Comparison of ENCODE assay signal across 12 cellular contexts in genomic region chr9:69157751-69158466, GRCh38. TPM values are rescaled to one million over a fixed set of nuclear protein-coding genes. Genes with fewer than 3 reads are reported as not detected.
DNase-seq lines count a peak whose midpoint lies in the region; ATAC-seq and TF ChIP-seq lines count a peak whose summit lies in the region.
"Had no signal": no experiment of that assay in that cellular context is flagged by ENCODE, and none has a peak within 500 bp of the region (broad histone marks: within the 10 kb centered on the region; RNA-seq: fewer than 3 reads in every experiment).

No MANE protein-coding gene starts in this region.

- no peaks in the 10 kb centered on the region for H3K27me3 ChIP-seq in MG63
- no peaks in the 10 kb centered on the region for H3K27me3 ChIP-seq in trophoblast cell (ENCODE audit: insufficient read depth, low read length)

- peaks cover 0 to 5% of the 10 kb centered on the region in 2 donors for H3K36me3 Mint-ChIP-seq in activated T-cell treated with anti-CD3 and anti-CD28 coated beads, Interleukin-2, amount 50 U/mL, for 72 hours (ENCODE audit: insufficient read depth in 2 of 2)
- H3K36me3 Mint-ChIP-seq in activated T-cell treated with anti-CD3 and anti-CD28 coated beads, Interleukin-2, amount 50 U/mL, for 24 hours (ENCODE audit: low read depth) = no peaks in the 10 kb centered on the region
- H3K36me3 Mint-ChIP-seq in chondrocyte (ENCODE audit: low read depth) = peaks cover 4% of the 10 kb centered on the region

- H3K4me1 Mint-ChIP-seq in activated T-cell treated with anti-CD3 and anti-CD28 coated beads, Interleukin-2, amount 50 U/mL, for 72 hours (ENCODE audit: low read depth) = no peaks in the 10 kb centered on the region
- no peaks in the 10 kb centered on the region for H3K4me1 Mint-ChIP-seq in activated T-cell treated with anti-CD3 and anti-CD28 coated beads, Interleukin-2, amount 50 U/mL, for 24 hours (ENCODE audit: low read depth)
- H3K4me1 Mint-ChIP-seq in chondrocyte (ENCODE audit: low read depth) = peaks cover 17% of the 10 kb centered on the region

- H3K14ac ChIP-seq in trophoblast cell (ENCODE audit: low read length) = peak overlapping the region; percentile 56

- peak overlapping the region; percentile 70 for H3K4ac ChIP-seq in trophoblast cell (ENCODE audit: low read depth, low read length)

- no peak overlapping the region for H2BK120ac ChIP-seq in trophoblast cell (ENCODE audit: insufficient read depth, low read length, poor library complexity)

- no peak for ATAC-seq in activated T-cell treated with anti-CD3 and anti-CD28 coated beads, Interleukin-2, amount 50 U/mL, for 72 hours (replicated peaks in 1 of 2)
- ATAC-seq in HG02763 (IDR thresholded peaks at IDR 0.05; ENCODE audit: unreplicated experiment) (no peak), GM21526 (IDR thresholded peaks at IDR 0.05; ENCODE audit: low FRiP score, unreplicated experiment) (no peak), GM18511 (IDR thresholded peaks at IDR 0.05; ENCODE audit: unreplicated experiment) (no peak)
- ATAC-seq: activated naive CD4-positive, alpha-beta T cell treated with anti-CD3 and anti-CD28 coated beads, Interleukin-2, amount 50 U/mL, for 72 hours; mucosa of descending colon had no signal

- H4K12ac ChIP-seq in trophoblast cell (ENCODE audit: low read depth, low read length) = no peak overlapping the region

- WGBS in trophoblast cell (ENCODE audit: extremely low coverage, insufficient coverage, insufficient read length) = no CpG with 5 or more reads among the region's 8 CpGs

- H3K9me3 ChIP-seq in MG63 (no peaks in the 10 kb centered on the region), trophoblast cell (ENCODE audit: insufficient read depth, low read depth, low read length) (peaks cover 2% of the 10 kb centered on the region)
- H3K9me3 ChIP-seq: mucosa of descending colon had no signal

- no peak overlapping the region for H3K27ac Mint-ChIP-seq in activated T-cell treated with anti-CD3 and anti-CD28 coated beads, Interleukin-2, amount 50 U/mL, for 72 hours
- no peak overlapping the region for H3K27ac Mint-ChIP-seq in activated T-cell treated with anti-CD3 and anti-CD28 coated beads, Interleukin-2, amount 50 U/mL, for 24 hours
- H3K27ac Mint-ChIP-seq in chondrocyte (ENCODE audit: unreplicated experiment) = no peak overlapping the region
- H3K27ac Mint-ChIP-seq: activated naive CD4-positive, alpha-beta T cell treated with anti-CD3 and anti-CD28 coated beads, Interleukin-2, amount 50 U/mL, for 72 hours had no signal

- H3K4me3 Mint-ChIP-seq in activated T-cell treated with anti-CD3 and anti-CD28 coated beads, Interleukin-2, amount 50 U/mL, for 72 hours = no peak overlapping the region
- no peak overlapping the region for H3K4me3 Mint-ChIP-seq in activated T-cell treated with anti-CD3 and anti-CD28 coated beads, Interleukin-2, amount 50 U/mL, for 24 hours
- H3K4me3 Mint-ChIP-seq in chondrocyte (ENCODE audit: unreplicated experiment) = no peak overlapping the region

- H3K9ac ChIP-seq in trophoblast cell (ENCODE audit: low read length) = no peak overlapping the region

- peak overlapping the region; percentile 50 for H2BK5ac ChIP-seq in trophoblast cell (ENCODE audit: low read depth, low read length, poor library complexity)

- peak overlapping the region; percentile 80 for H3K18ac ChIP-seq in trophoblast cell (ENCODE audit: low read length)

- H3K36me3 ChIP-seq in MG63 (no peaks in the 10 kb centered on the region), trophoblast cell (ENCODE audit: control insufficient read depth in 1 of 2, insufficient read depth in 2 of 2, low read length in 2 of 2) (peaks cover 0 to 2% of the 10 kb centered on the region in 2 experiments)

- no peaks in the 10 kb centered on the region for H3K27me3 Mint-ChIP-seq in activated T-cell treated with anti-CD3 and anti-CD28 coated beads, Interleukin-2, amount 50 U/mL, for 72 hours (ENCODE audit: low read depth)
- H3K27me3 Mint-ChIP-seq in activated T-cell treated with anti-CD3 and anti-CD28 coated beads, Interleukin-2, amount 50 U/mL, for 24 hours = no peaks in the 10 kb centered on the region
- H3K27me3 Mint-ChIP-seq in chondrocyte (ENCODE audit: low read depth) = no peaks in the 10 kb centered on the region

- H2BK12ac ChIP-seq in trophoblast cell (ENCODE audit: low read length) = peak overlapping the region; percentile 63

- peaks cover 3% of the 10 kb centered on the region for H3K79me2 ChIP-seq in trophoblast cell (ENCODE audit: control insufficient read depth, insufficient read depth, low read length, poor library complexity)

- no peak overlapping the region for H3K23ac ChIP-seq in trophoblast cell (ENCODE audit: low read length)

- TF ChIP-seq CTCF in chondrocyte (IDR thresholded peaks at IDR 0.05) = peak; percentile 66

- H3K4me1 ChIP-seq in trophoblast cell (ENCODE audit: control insufficient read depth in 1 of 2, insufficient read depth in 2 of 2, low read length in 2 of 2) = peaks cover 20 to 24% of the 10 kb centered on the region in 2 experiments

- H3K4me2 ChIP-seq in trophoblast cell (ENCODE audit: low read length) = no peak overlapping the region

- no peak overlapping the region for H2AFZ ChIP-seq in trophoblast cell (ENCODE audit: insufficient read depth, low read length, poor library complexity)

- peak; percentile 12 to 20 for DNase-seq in activated T-cell treated with anti-CD3 and anti-CD28 coated beads, Interleukin-2, amount 50 U/mL, for 72 hours
- DNase-seq in activated T-cell treated with anti-CD3 and anti-CD28 coated beads, Interleukin-2, amount 50 U/mL, for 24 hours = no peak
- DNase-seq in MG63 (peak; percentile 15), chondrocyte (ENCODE audit: low spot score) (no peak), trophoblast cell (peak; percentile 85)
- DNase-seq: mucosa of descending colon; NCI-H510A treated with DMSO at 0.1 percent for 48 hours; stimulated activated CD4-positive, alpha-beta T cell treated with anti-CD3 and anti-CD28 coated beads, Interleukin-12 subunit alpha, Interleukin-12 subunit beta, amount 100 ng/mL, for 4 hours had no signal

- peaks cover 26% of the 10 kb centered on the region for H3K79me1 ChIP-seq in trophoblast cell (ENCODE audit: low read length)

- no peak overlapping the region for H3K4me3 ChIP-seq in MG63
- H3K4me3 ChIP-seq in trophoblast cell (ENCODE audit: low read depth, low read length) = no peak overlapping the region
- H3K4me3 ChIP-seq: mucosa of descending colon had no signal

- H3K9me3 Mint-ChIP-seq in activated T-cell treated with anti-CD3 and anti-CD28 coated beads, Interleukin-2, amount 50 U/mL, for 72 hours = peaks cover 2% of the 10 kb centered on the region in 2 donors
- no peaks in the 10 kb centered on the region for H3K9me3 Mint-ChIP-seq in activated T-cell treated with anti-CD3 and anti-CD28 coated beads, Interleukin-2, amount 50 U/mL, for 24 hours
- no peaks in the 10 kb centered on the region for H3K9me3 Mint-ChIP-seq in chondrocyte (ENCODE audit: low read depth)

- no peak overlapping the region for H4K91ac ChIP-seq in trophoblast cell (ENCODE audit: low read depth, low read length)

- no peak overlapping the region for H4K8ac ChIP-seq in trophoblast cell (ENCODE audit: low read depth, low read length)

- H2AK5ac ChIP-seq in trophoblast cell (ENCODE audit: low read length) = peak overlapping the region; percentile 81

- peak overlapping the region; percentile 48 for H3K27ac ChIP-seq in trophoblast cell (ENCODE audit: low read depth, low read length)

RNA-seq across cellular contexts. Expression of gene TJP2, which starts 16.2 kb away (rescaled TPM):
- total RNA-seq in activated T-cell treated with anti-CD3 and anti-CD28 coated beads, Interleukin-2, amount 50 U/mL, for 72 hours = 10 to 100 TPM; 31.1 to 33.8 TPM
- 10.1 and 11.5 TPM in 2 replicates for total RNA-seq in MG63 (2014; rRNA removed; shearing (Covaris generic); ENCODE audit: low replicate concordance)
- 49.9 to 50.6 TPM (median 50.4 TPM) in 3 replicates for total RNA-seq in chondrocyte
- polyA plus RNA-seq in trophoblast cell (2013) = 96.7 and 103 TPM in 2 replicates

Comparison
In these comparisons a context has a peak if more than half of its experiments do, and no peak if none do; other contexts are left out.
1. DNase-seq: peak in activated T-cell treated with anti-CD3 and anti-CD28 coated beads, Interleukin-2, amount 50 U/mL, for 72 hours (2 of 2), MG63 (single experiment) and trophoblast cell (2 of 2); none in activated T-cell treated with anti-CD3 and anti-CD28 coated beads, Interleukin-2, amount 50 U/mL, for 24 hours (single experiment) and chondrocyte (single experiment).